ENCODE assay signal across 1 cellular context in genomic region chr1:7374761-7375160, GRCh38.
TF ChIP-seq lines count a peak whose summit lies in the region.

No MANE protein-coding gene starts in this region.

TF ChIP-seq in H1, 55 proteins besides CTCF, POLR2A, EP300 and RAD21:
- no peak for TF ChIP-seq CHD7 (IDR thresholded peaks at IDR 0.05; ENCODE audit: insufficient replicate concordance, low read length)
- TF ChIP-seq SIX5 (IDR thresholded peaks at IDR 0.05; ENCODE audit: low read depth, low read length) = no peak
- TF ChIP-seq CHD2 (IDR thresholded peaks at IDR 0.05; ENCODE audit: low read length) = no peak
- no peak for TF ChIP-seq RBBP5 (IDR thresholded peaks at IDR 0.05; ENCODE audit: borderline replicate concordance, low read depth, low read length)
- no peak for TF ChIP-seq PHF8 (conservative IDR thresholded peaks at IDR 0.05; ENCODE audit: low read depth, low read length)
- no peak for TF ChIP-seq FOSL1 (IDR thresholded peaks at IDR 0.05; ENCODE audit: insufficient read depth, low read depth, low read length)
